ENCODE assay signal across 9 cellular contexts in the genomic region with DNA sequence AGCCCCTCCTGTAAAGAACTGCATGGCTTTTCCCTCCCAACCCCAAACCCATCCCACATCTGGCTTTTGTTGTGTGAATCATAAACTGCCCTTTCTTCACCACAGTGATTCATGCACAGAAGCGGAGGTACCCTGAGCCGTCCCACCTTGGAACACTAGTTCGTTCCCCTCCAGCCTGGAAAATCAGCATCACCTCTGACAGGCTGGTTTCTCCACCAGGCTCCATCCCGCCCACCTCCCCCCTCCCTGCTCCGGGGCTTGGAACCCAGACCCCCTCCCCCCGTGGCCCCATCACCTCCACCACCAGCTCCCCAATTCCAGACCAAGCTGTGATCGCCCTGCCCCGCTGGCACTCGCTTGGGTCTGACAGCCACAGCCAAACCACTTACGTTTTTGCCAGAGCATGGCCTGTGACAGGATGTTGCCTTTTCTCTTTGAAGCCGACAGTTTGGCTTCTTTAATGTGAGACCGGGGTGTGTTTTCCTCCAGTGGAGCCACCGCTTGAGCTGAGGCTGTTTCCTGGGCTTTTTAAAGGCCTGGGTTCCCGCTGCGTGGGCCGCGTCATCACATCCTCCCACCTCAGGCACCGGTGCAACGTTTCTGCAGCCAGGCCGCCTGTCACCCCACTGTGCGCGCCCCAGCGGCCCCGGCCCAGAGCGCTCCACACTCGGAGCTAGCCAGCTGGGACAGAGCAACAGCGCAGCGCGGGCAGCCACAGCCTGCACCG. TPM values are rescaled to one million over a fixed set of nuclear protein-coding genes. Genes with fewer than 3 reads are reported as not detected.
DNase-seq lines count a peak whose midpoint lies in the region; ATAC-seq and TF ChIP-seq lines count a peak whose summit lies in the region.
"Had no signal": no experiment of that assay in that cellular context is flagged by ENCODE, and none has a peak within 500 bp of the region (broad histone marks: within the 10 kb centered on the region; RNA-seq: fewer than 3 reads in every experiment).

A gene with protein sequence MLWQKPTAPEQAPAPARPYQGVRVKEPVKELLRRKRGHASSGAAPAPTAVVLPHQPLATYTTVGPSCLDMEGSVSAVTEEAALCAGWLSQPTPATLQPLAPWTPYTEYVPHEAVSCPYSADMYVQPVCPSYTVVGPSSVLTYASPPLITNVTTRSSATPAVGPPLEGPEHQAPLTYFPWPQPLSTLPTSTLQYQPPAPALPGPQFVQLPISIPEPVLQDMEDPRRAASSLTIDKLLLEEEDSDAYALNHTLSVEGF (minus strand): TSS at position 503 of the 727 bp plus-strand sequence. CDS start 98 bp downstream, at position 405.

- H3F3A ChIP-seq in SK-N-SH (replicated peaks; ENCODE audit: insufficient read depth): no peaks in the 10 kb centered on the region

- H3K9ac ChIP-seq in SK-N-SH: no peak within 1 kb of the TSS

- no peaks in the 10 kb centered on the region for H3K36me3 ChIP-seq in CD8-positive, alpha-beta memory T cell (ENCODE audit: insufficient read depth, low read length)
- no peaks in the 10 kb centered on the region for H3K36me3 ChIP-seq in left lung
- no peaks in the 10 kb centered on the region for H3K36me3 ChIP-seq in SK-N-SH (replicated peaks in 1 of 2; ENCODE audit: control insufficient read depth in 1 of 2, insufficient read depth in 2 of 2, low read length in 1 of 2)

- no peak for TF ChIP-seq EP300 in SK-N-SH (IDR thresholded peaks at IDR 0.05; ENCODE audit: borderline replicate concordance in 1 of 2, low read depth in 1 of 2, low read length in 1 of 2)

- TF ChIP-seq RAD21 in SK-N-SH (IDR thresholded peaks at IDR 0.05; ENCODE audit: low read length): no peak

- H3K4me3 Mint-ChIP-seq in CD8-positive, alpha-beta memory T cell: peak within 1 kb of the TSS; percentile 35 to 80 (median 63)
- H3K4me3 Mint-ChIP-seq in IgD-negative memory B cell: peak within 1 kb of the TSS; percentile 91 to 99 (median 96)
- peak within 1 kb of the TSS; percentile 83 for H3K4me3 Mint-ChIP-seq in activated T-helper 1 cell treated with anti-CD3 and anti-CD28 coated beads, Interleukin-12 subunit alpha, Interleukin-12 subunit beta, Interleukin-2, Interleukin-4 antibody, amounts not matched to agents 30 ng/mL and 10 ng/mL and 1 ng/mL, durations not matched to agents 14 hours and 24 hours and 36 hours
- peak within 1 kb of the TSS; percentile 77 to 81 for H3K4me3 Mint-ChIP-seq in stimulated activated naive CD8-positive, alpha-beta T cell treated with anti-CD3 and anti-CD28 coated beads, Interleukin-15, amount 100 ng/mL, for 72 hours

- no peak within 1 kb of the TSS for H3K4me2 ChIP-seq in SK-N-SH

- intact Hi-C loops in activated T-helper 1 cell treated with anti-CD3 and anti-CD28 coated beads, Interleukin-12 subunit alpha, Interleukin-12 subunit beta, Interleukin-2, Interleukin-4 antibody, amounts not matched to agents 30 ng/mL and 10 ng/mL and 1 ng/mL, durations not matched to agents 14 hours and 24 hours and 36 hours (cut with micrococcal nuclease): loop anchor here (1.0 to 10.0 kb wide), 13 partner anchors 8 to 1302 kb away; a partner anchor contains a TSS
- intact Hi-C loops in left lung (cut with DNase I): no loop called here

- H3K4me1 ChIP-seq in CD8-positive, alpha-beta memory T cell (ENCODE audit: insufficient read depth, low read length): peaks cover 18% of the 10 kb centered on the region
- H3K4me1 ChIP-seq in left lung (peaks cover 0 to 4% of the 10 kb centered on the region in 2 donors), SK-N-SH (ENCODE audit: control insufficient read depth in 1 of 2, insufficient read depth in 2 of 2, low read depth in 1 of 2, low read length in 1 of 2) (no peaks in the 10 kb centered on the region)

- no peaks in the 10 kb centered on the region for H3K9me3 ChIP-seq in CD8-positive, alpha-beta memory T cell (ENCODE audit: low read length)
- H3K9me3 ChIP-seq in left lung (no peaks in the 10 kb centered on the region), SK-N-SH (no peaks in the 10 kb centered on the region)

- H2AFZ ChIP-seq in SK-N-SH (ENCODE audit: low read depth): no peak within 1 kb of the TSS

- peaks cover 0 to 2% (median 0%) of the 10 kb centered on the region in 5 donors for H3K9me3 Mint-ChIP-seq in CD8-positive, alpha-beta memory T cell
- no peaks in the 10 kb centered on the region for H3K9me3 Mint-ChIP-seq in IgD-negative memory B cell
- H3K9me3 Mint-ChIP-seq in activated T-helper 1 cell treated with anti-CD3 and anti-CD28 coated beads, Interleukin-12 subunit alpha, Interleukin-12 subunit beta, Interleukin-2, Interleukin-4 antibody, amounts not matched to agents 30 ng/mL and 10 ng/mL and 1 ng/mL, durations not matched to agents 14 hours and 24 hours and 36 hours: no peaks in the 10 kb centered on the region
- H3K9me3 Mint-ChIP-seq in stimulated activated naive CD8-positive, alpha-beta T cell treated with anti-CD3 and anti-CD28 coated beads, Interleukin-15, amount 100 ng/mL, for 72 hours: no peaks in the 10 kb centered on the region

- H3K9me2 ChIP-seq in SK-N-SH: no peaks in the 10 kb centered on the region

- H3K27me3 ChIP-seq in CD8-positive, alpha-beta memory T cell (ENCODE audit: insufficient read depth, low read length, poor library complexity, severe bottlenecking): no peaks in the 10 kb centered on the region
- H3K27me3 ChIP-seq in left lung: peaks cover 0 to 8% of the 10 kb centered on the region in 2 donors
- no peaks in the 10 kb centered on the region; the same call in 1 of the 2 replicates for H3K27me3 ChIP-seq in SK-N-SH (ENCODE audit: insufficient read depth)

- H3K36me3 Mint-ChIP-seq in CD8-positive, alpha-beta memory T cell: no peaks in the 10 kb centered on the region
- peaks cover 11% of the 10 kb centered on the region for H3K36me3 Mint-ChIP-seq in IgD-negative memory B cell
- H3K36me3 Mint-ChIP-seq in activated T-helper 1 cell treated with anti-CD3 and anti-CD28 coated beads, Interleukin-12 subunit alpha, Interleukin-12 subunit beta, Interleukin-2, Interleukin-4 antibody, amounts not matched to agents 30 ng/mL and 10 ng/mL and 1 ng/mL, durations not matched to agents 14 hours and 24 hours and 36 hours (ENCODE audit: low read depth): peaks cover 26% of the 10 kb centered on the region

- ATAC-seq in GM21367 (IDR thresholded peaks at IDR 0.05; ENCODE audit: unreplicated experiment): peak; percentile 61
- ATAC-seq in left lung: peak; percentile 54
- peak; percentile 87 for ATAC-seq in stimulated activated naive CD8-positive, alpha-beta T cell treated with anti-CD3 and anti-CD28 coated beads, Interleukin-15, amount 100 ng/mL, for 72 hours
- ATAC-seq: HCT116 had no signal

- peak within 1 kb of the TSS in 6 of 8 donors; percentile 22 to 88 (median 65) for H3K27ac Mint-ChIP-seq in CD8-positive, alpha-beta memory T cell
- peak within 1 kb of the TSS; percentile 99 to 100 (median 99) for H3K27ac Mint-ChIP-seq in IgD-negative memory B cell
- H3K27ac Mint-ChIP-seq in activated T-helper 1 cell treated with anti-CD3 and anti-CD28 coated beads, Interleukin-12 subunit alpha, Interleukin-12 subunit beta, Interleukin-2, Interleukin-4 antibody, amounts not matched to agents 30 ng/mL and 10 ng/mL and 1 ng/mL, durations not matched to agents 14 hours and 24 hours and 36 hours: peak within 1 kb of the TSS; percentile 100
- peak within 1 kb of the TSS; percentile 95 to 96 for H3K27ac Mint-ChIP-seq in stimulated activated naive CD8-positive, alpha-beta T cell treated with anti-CD3 and anti-CD28 coated beads, Interleukin-15, amount 100 ng/mL, for 72 hours

- H4K20me1 ChIP-seq in SK-N-SH (ENCODE audit: insufficient read depth): no peaks in the 10 kb centered on the region

- no peak within 1 kb of the TSS for H3K27ac ChIP-seq in CD8-positive, alpha-beta memory T cell (ENCODE audit: low read depth, low read length)
- H3K27ac ChIP-seq in left lung (no peak within 1 kb of the TSS), SK-N-SH (ENCODE audit: low read depth in 2 of 2, low read length in 1 of 2) (no peak within 1 kb of the TSS)

- peak within 1 kb of the TSS; percentile 49 for H3K4me3 ChIP-seq in CD8-positive, alpha-beta memory T cell (ENCODE audit: low read length)
- H3K4me3 ChIP-seq in left lung (no peak within 1 kb of the TSS), SK-N-SH (ENCODE audit: low read depth in 2 of 2, low read length in 1 of 2) (no peak within 1 kb of the TSS)

- 61% methylated on average over 9 of the region's 30 CpGs for WGBS in SK-N-SH (ENCODE audit: low lambda C conversion rate)

- DNase-seq in CD8-positive, alpha-beta memory T cell: peak in 4 of 5 donors; percentile 8 to 82 (median 59)
- DNase-seq in activated T-helper 1 cell treated with anti-CD3 and anti-CD28 coated beads, Interleukin-12 subunit alpha, Interleukin-12 subunit beta, Interleukin-2, Interleukin-4 antibody, amounts not matched to agents 30 ng/mL and 10 ng/mL and 1 ng/mL, durations not matched to agents 14 hours and 24 hours and 36 hours (ENCODE audit: low spot score): peak; percentile 71
- peak in 1 of 2 donors; percentile 72 for DNase-seq in left lung
- DNase-seq in stimulated activated naive CD8-positive, alpha-beta T cell treated with anti-CD3 and anti-CD28 coated beads, Interleukin-15, amount 100 ng/mL, for 72 hours: peak; percentile 66 to 78
- no peak for DNase-seq in GOT3 (lab: John Stamatoyannopoulos, UW)
- no peak for DNase-seq in SK-N-SH

- POLR2A ChIA-PET in CD8-positive, alpha-beta memory T cell (lab: Charles Lee): no interaction called here
- POLR2A ChIA-PET in SK-N-SH (lab: Yijun Ruan, JAX): no interaction called here

- no peaks in the 10 kb centered on the region for H3K79me2 ChIP-seq in SK-N-SH (ENCODE audit: insufficient read depth)

- H3K4me1 Mint-ChIP-seq in CD8-positive, alpha-beta memory T cell: peaks cover 15 to 22% (median 20%) of the 10 kb centered on the region in 3 donors
- H3K4me1 Mint-ChIP-seq in IgD-negative memory B cell: peaks cover 45 to 56% (median 53%) of the 10 kb centered on the region in 3 donors
- peaks cover 82% of the 10 kb centered on the region for H3K4me1 Mint-ChIP-seq in activated T-helper 1 cell treated with anti-CD3 and anti-CD28 coated beads, Interleukin-12 subunit alpha, Interleukin-12 subunit beta, Interleukin-2, Interleukin-4 antibody, amounts not matched to agents 30 ng/mL and 10 ng/mL and 1 ng/mL, durations not matched to agents 14 hours and 24 hours and 36 hours (ENCODE audit: low read depth)
- peaks cover 61% of the 10 kb centered on the region for H3K4me1 Mint-ChIP-seq in stimulated activated naive CD8-positive, alpha-beta T cell treated with anti-CD3 and anti-CD28 coated beads, Interleukin-15, amount 100 ng/mL, for 72 hours

- TF ChIP-seq CTCF in left lung (IDR thresholded peaks at IDR 0.05): no peak
- no peak for TF ChIP-seq CTCF in SK-N-SH (IDR thresholded peaks at IDR 0.05)

- CTCF ChIA-PET in CD8-positive, alpha-beta memory T cell (lab: Charles Lee): no interaction called here
- CTCF ChIA-PET in SK-N-SH (lab: Yijun Ruan, JAX): interaction anchor here (1.2 kb wide), 1 partner anchor 10 kb away, joined by 4 read pairs; no protein-coding TSS in a partner anchor

- H3K27me3 Mint-ChIP-seq in CD8-positive, alpha-beta memory T cell: peaks cover 7% of the 10 kb centered on the region in 2 donors
- H3K27me3 Mint-ChIP-seq in IgD-negative memory B cell: no peaks in the 10 kb centered on the region
- no peaks in the 10 kb centered on the region for H3K27me3 Mint-ChIP-seq in activated T-helper 1 cell treated with anti-CD3 and anti-CD28 coated beads, Interleukin-12 subunit alpha, Interleukin-12 subunit beta, Interleukin-2, Interleukin-4 antibody, amounts not matched to agents 30 ng/mL and 10 ng/mL and 1 ng/mL, durations not matched to agents 14 hours and 24 hours and 36 hours (ENCODE audit: insufficient read depth)
- no peaks in the 10 kb centered on the region for H3K27me3 Mint-ChIP-seq in stimulated activated naive CD8-positive, alpha-beta T cell treated with anti-CD3 and anti-CD28 coated beads, Interleukin-15, amount 100 ng/mL, for 72 hours

RNA-seq across cellular contexts. Expression of the gene that starts here (rescaled TPM):
- total RNA-seq in CD8-positive, alpha-beta memory T cell: 1 to 10 TPM; 1.5 to 2.3 TPM
- polyA plus RNA-seq in CD8-positive, alpha-beta memory T cell: not detected
- 194 TPM for polyA plus RNA-seq in IgD-negative memory B cell
- total RNA-seq in activated T-helper 1 cell treated with anti-CD3 and anti-CD28 coated beads, Interleukin-12 subunit alpha, Interleukin-12 subunit beta, Interleukin-2, Interleukin-4 antibody, amounts not matched to agents 30 ng/mL and 10 ng/mL and 1 ng/mL, durations not matched to agents 14 hours and 24 hours and 36 hours: 80.7 and 81.0 TPM in 2 replicates
- total RNA-seq in left lung: 1 to 10 TPM; 1.3 to 4.5 TPM
- polyA plus RNA-seq in SK-N-SH (2012; rRNA removed): 0.05 and 0.07 TPM in 2 replicates
- 0.04 and 0.28 TPM in 2 replicates for polyA plus RNA-seq in SK-N-SH (2012; cell fraction: cytosol; rRNA removed)
- 0.17 and 0.58 TPM in 2 replicates for polyA plus RNA-seq in SK-N-SH (2012; cell fraction: nucleus; rRNA removed)

Comparison
In these comparisons a context has a peak if more than half of its experiments do, and no peak if none do; other contexts are left out.
1. RNA of the gene that starts here (total RNA-seq): 80.7 to 81.0 TPM in activated T-helper 1 cell treated with anti-CD3 and anti-CD28 coated beads, Interleukin-12 subunit alpha, Interleukin-12 subunit beta, Interleukin-2, Interleukin-4 antibody, amounts not matched to agents 30 ng/mL and 10 ng/mL and 1 ng/mL, durations not matched to agents 14 hours and 24 hours and 36 hours; 1.3 to 4.5 TPM in left lung and 1.5 to 2.3 TPM in CD8-positive, alpha-beta memory T cell; every median in the first group is over 10 times any median in the second.
2. RNA of the gene that starts here (polyA plus RNA-seq): 194 TPM in IgD-negative memory B cell (single experiment); 0.04 to 0.58 TPM in SK-N-SH and not detected in CD8-positive, alpha-beta memory T cell (single experiment); every median in the first group is over 100 times any median in the second.
3. DNase-seq: peak in CD8-positive, alpha-beta memory T cell (4 of 5), activated T-helper 1 cell treated with anti-CD3 and anti-CD28 coated beads, Interleukin-12 subunit alpha, Interleukin-12 subunit beta, Interleukin-2, Interleukin-4 antibody, amounts not matched to agents 30 ng/mL and 10 ng/mL and 1 ng/mL, durations not matched to agents 14 hours and 24 hours and 36 hours (single experiment) and stimulated activated naive CD8-positive, alpha-beta T cell treated with anti-CD3 and anti-CD28 coated beads, Interleukin-15, amount 100 ng/mL, for 72 hours (2 of 2); none in GOT3 (single experiment) and SK-N-SH (single experiment).
4. Peak in every context shown above with its lines, with median percentiles within 50 percentile points of each other: H3K27ac Mint-ChIP-seq, H3K4me3 Mint-ChIP-seq and ATAC-seq.